In the genomic region with DNA sequence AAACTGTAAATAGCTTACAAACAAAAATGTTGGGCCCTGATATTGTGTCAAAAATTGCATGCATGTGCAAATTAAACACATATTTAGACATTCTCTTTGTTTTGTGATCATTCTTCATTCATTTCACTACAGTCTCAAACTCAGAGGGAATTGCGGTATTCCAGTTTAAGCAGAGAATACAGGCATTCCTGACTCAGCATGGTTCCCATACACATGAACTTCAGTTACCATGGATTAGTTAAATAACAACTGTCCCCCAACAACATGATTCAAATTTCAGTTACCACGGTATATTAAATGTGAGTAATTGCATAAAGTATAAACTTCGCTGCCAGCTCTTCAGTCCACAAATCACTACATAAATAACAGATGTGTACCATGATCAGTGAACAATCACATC, we compare ENCODE assay signal across 17 cellular contexts.
A peak's percentile ranks its signal among the peaks of the same experiment; 100 is the strongest.
DNase-seq lines count a peak whose midpoint lies in the region; ATAC-seq and TF ChIP-seq lines count a peak whose summit lies in the region.
"Had no signal": no experiment of that assay in that cellular context is flagged by ENCODE, and none has a peak within 500 bp of the region (broad histone marks: within the 10 kb centered on the region; RNA-seq: fewer than 3 reads in every experiment).

No MANE protein-coding gene starts in this region.

- CTCF ChIA-PET in A673 (lab: Charles Lee): no interaction called here
- CTCF ChIA-PET in activated CD8-positive, alpha-beta memory T cell treated with anti-CD3 and anti-CD28 coated beads, Interleukin-2, amount 10 ng/mL, durations not matched to agents 7 days and 5 days (lab: Charles Lee): no interaction called here

- H3K4me1 ChIP-seq in A673 (ENCODE audit: insufficient read depth, low read length, poor library complexity, severe bottlenecking): no peaks in the 10 kb centered on the region
- H3K4me1 ChIP-seq in NT2/D1 (ENCODE audit: insufficient read depth, insufficient read length): no peaks in the 10 kb centered on the region
- no peaks in the 10 kb centered on the region for H3K4me1 ChIP-seq in endodermal cell (ENCODE audit: control insufficient read depth, insufficient read depth, low read length)
- no peaks in the 10 kb centered on the region for H3K4me1 ChIP-seq in mesenchymal stem cell (ENCODE audit: control insufficient read depth, insufficient read depth, low read depth, low read length)
- H3K4me1 ChIP-seq: BE2C had no signal

- H3K9me3 ChIP-seq in A673 (ENCODE audit: low read depth, low read length, poor library complexity, severe bottlenecking) (no peaks in the 10 kb centered on the region), NT2/D1 (ENCODE audit: insufficient read depth, low read length) (no peaks in the 10 kb centered on the region), endodermal cell (ENCODE audit: control insufficient read depth, low read length) (no peaks in the 10 kb centered on the region), mesenchymal stem cell (ENCODE audit: control insufficient read depth, low read length) (no peaks in the 10 kb centered on the region)
- H3K9me3 ChIP-seq: BE2C had no signal

- no peaks in the 10 kb centered on the region for H3K36me3 ChIP-seq in A673 (ENCODE audit: insufficient read depth, low read length, poor library complexity, severe bottlenecking)
- H3K36me3 ChIP-seq in NT2/D1 (ENCODE audit: insufficient read depth, insufficient read length, low read length): no peaks in the 10 kb centered on the region
- H3K36me3 ChIP-seq in endodermal cell (ENCODE audit: control insufficient read depth, insufficient read depth, low read length): no peaks in the 10 kb centered on the region
- no peaks in the 10 kb centered on the region for H3K36me3 ChIP-seq in mesenchymal stem cell (ENCODE audit: control insufficient read depth in 1 of 2, insufficient read depth in 2 of 2, low read depth in 1 of 2, low read length in 2 of 2)
- H3K36me3 ChIP-seq: BE2C had no signal

- H3K27ac ChIP-seq in A673 (ENCODE audit: low read depth, low read length, poor library complexity, severe bottlenecking): no peak overlapping the region
- peak overlapping the region; percentile 11 for H3K27ac ChIP-seq in endodermal cell (ENCODE audit: low read depth, low read length)
- H3K27ac ChIP-seq in mesenchymal stem cell (ENCODE audit: low read length, poor library complexity, severe bottlenecking): no peak overlapping the region
- H3K27ac ChIP-seq: 22Rv1 had no signal

- no peak overlapping the region for H3K27ac Mint-ChIP-seq in endodermal cell
- no peak overlapping the region for H3K27ac Mint-ChIP-seq in activated CD8-positive, alpha-beta memory T cell treated with anti-CD3 and anti-CD28 coated beads, Interleukin-2, amount 10 ng/mL, durations not matched to agents 7 days and 5 days
- H3K27ac Mint-ChIP-seq: CD4-positive, alpha-beta T cell had no signal

- WGBS in endodermal cell (ENCODE audit: insufficient coverage in 1 of 2, insufficient read length in 1 of 2), 2 experiments: 79% methylated on average over 2 of the region's 3 CpGs; no CpG with 5 or more reads in 1 of the 2 experiments
- WGBS in mesenchymal stem cell: 84% methylated on average over 2 of the region's 3 CpGs

- H4K8ac ChIP-seq in mesenchymal stem cell (ENCODE audit: low read length): no peak overlapping the region

- H3K27me3 ChIP-seq in A673 (replicated peaks; ENCODE audit: insufficient read depth, low read depth, low read length, poor library complexity) (no peaks in the 10 kb centered on the region), NT2/D1 (ENCODE audit: insufficient read depth, insufficient read length) (no peaks in the 10 kb centered on the region), endodermal cell (ENCODE audit: control insufficient read depth, insufficient read depth, low read length, poor library complexity, severe bottlenecking) (no peaks in the 10 kb centered on the region), mesenchymal stem cell (ENCODE audit: control insufficient read depth in 1 of 2, insufficient read depth in 1 of 2, low read length in 2 of 2) (no peaks in the 10 kb centered on the region)
- H3K27me3 ChIP-seq: BE2C had no signal

- no peak for TF ChIP-seq CTCF in A673 (conservative IDR thresholded peaks at IDR 0.05; ENCODE audit: low read depth, low read length)
- no peak for TF ChIP-seq CTCF in endodermal cell (conservative IDR thresholded peaks at IDR 0.05)

- H2BK12ac ChIP-seq in mesenchymal stem cell (ENCODE audit: low read length in 2 of 2): no peak overlapping the region

- no peak overlapping the region for H2AFZ ChIP-seq in mesenchymal stem cell (ENCODE audit: low read depth, low read length)

- H3K9ac ChIP-seq in NT2/D1 (ENCODE audit: insufficient read length, low read depth) (no peak overlapping the region), endodermal cell (ENCODE audit: extremely low read depth, low read length, poor library complexity, severe bottlenecking) (no peak overlapping the region), mesenchymal stem cell (ENCODE audit: low read length) (no peak overlapping the region)

- no peak overlapping the region for H2BK120ac ChIP-seq in mesenchymal stem cell (ENCODE audit: low read depth, low read length)

- no peaks in the 10 kb centered on the region for H3K27me3 Mint-ChIP-seq in endodermal cell (ENCODE audit: insufficient read depth)
- no peaks in the 10 kb centered on the region for H3K27me3 Mint-ChIP-seq in activated CD8-positive, alpha-beta memory T cell treated with anti-CD3 and anti-CD28 coated beads, Interleukin-2, amount 10 ng/mL, durations not matched to agents 7 days and 5 days
- H3K27me3 Mint-ChIP-seq: CD4-positive, alpha-beta T cell had no signal

- H3K4ac ChIP-seq in mesenchymal stem cell (ENCODE audit: low read depth in 1 of 2, low read length in 2 of 2): no peak overlapping the region

- no peak overlapping the region for H3K14ac ChIP-seq in mesenchymal stem cell (ENCODE audit: low read length in 2 of 2)

- peak overlapping the region; percentile 44 for H3K4me2 ChIP-seq in mesenchymal stem cell (ENCODE audit: low read length, poor library complexity, severe bottlenecking)

- H2BK5ac ChIP-seq in mesenchymal stem cell (ENCODE audit: low read depth, low read length, poor library complexity, severe bottlenecking): no peak overlapping the region

- no peaks in the 10 kb centered on the region for H3K36me3 Mint-ChIP-seq in endodermal cell (ENCODE audit: low read depth)
- no peaks in the 10 kb centered on the region for H3K36me3 Mint-ChIP-seq in activated CD8-positive, alpha-beta memory T cell treated with anti-CD3 and anti-CD28 coated beads, Interleukin-2, amount 10 ng/mL, durations not matched to agents 7 days and 5 days

- no peak overlapping the region for H3K18ac ChIP-seq in mesenchymal stem cell (ENCODE audit: low read depth in 1 of 2, low read length in 2 of 2)

- no peak overlapping the region for H2AK5ac ChIP-seq in mesenchymal stem cell (ENCODE audit: low read length, severe bottlenecking)

- BruUV-seq in A673 (replicated peaks; lab: Mats Ljungman, UMichigan): no TSS peak

- no peak overlapping the region for H3K4me3 Mint-ChIP-seq in endodermal cell
- H3K4me3 Mint-ChIP-seq in activated CD8-positive, alpha-beta memory T cell treated with anti-CD3 and anti-CD28 coated beads, Interleukin-2, amount 10 ng/mL, durations not matched to agents 7 days and 5 days: no peak overlapping the region
- H3K4me3 Mint-ChIP-seq: CD4-positive, alpha-beta T cell had no signal

- no peak overlapping the region for H3K23ac ChIP-seq in mesenchymal stem cell (ENCODE audit: low read length in 2 of 2)

- DNase-seq in A673 (ENCODE audit: low spot score) (peak; percentile 0), NT2/D1 (ENCODE audit: low read depth, low spot score) (peak; percentile 6), endodermal cell (no peak), mesenchymal stem cell (no peak)
- no peak for DNase-seq in activated CD8-positive, alpha-beta memory T cell treated with anti-CD3 and anti-CD28 coated beads, Interleukin-2, amount 10 ng/mL, durations not matched to agents 7 days and 5 days
- DNase-seq in activated CD4-positive, alpha-beta T cell treated with anti-CD3 and anti-CD28 coated beads, Interleukin-2, amount 50 U/mL, for 4 hours: no peak
- no peak for DNase-seq in stimulated activated CD4-positive, alpha-beta T cell treated with anti-CD3 and anti-CD28 coated beads, Interleukin-12 subunit alpha, Interleukin-12 subunit beta, amount 100 ng/mL, for 4 hours
- DNase-seq in stimulated activated CD4-positive, alpha-beta T cell treated with anti-CD3 and anti-CD28 coated beads, Interleukin-2, amount 100 ng/mL, for 48 hours: no peak
- DNase-seq: BE2C; CD4-positive, alpha-beta T cell; EL; KBM-7; NCI-H1436 treated with DMSO at 0.1 percent for 48 hours; NCI-H2029 treated with DMSO at 0.1 percent for 48 hours; NCI-H748 treated with DMSO at 0.1 percent for 48 hours had no signal

- H3K79me1 ChIP-seq in mesenchymal stem cell (replicated peaks; ENCODE audit: low read length, poor library complexity, severe bottlenecking): peaks cover 3% of the 10 kb centered on the region

- H3K4me3 ChIP-seq in A673 (ENCODE audit: low read depth, low read length, poor library complexity, severe bottlenecking) (no peak overlapping the region), NT2/D1 (ENCODE audit: insufficient read length, low read depth) (no peak overlapping the region), endodermal cell (ENCODE audit: low read length) (no peak overlapping the region), mesenchymal stem cell (ENCODE audit: insufficient read depth in 1 of 2, low read depth in 1 of 2, low read length in 2 of 2) (no peak overlapping the region)

- H4K91ac ChIP-seq in mesenchymal stem cell (ENCODE audit: low read length): no peak overlapping the region

- H3K4me1 Mint-ChIP-seq in endodermal cell: peaks cover 7% of the 10 kb centered on the region
- no peaks in the 10 kb centered on the region for H3K4me1 Mint-ChIP-seq in activated CD8-positive, alpha-beta memory T cell treated with anti-CD3 and anti-CD28 coated beads, Interleukin-2, amount 10 ng/mL, durations not matched to agents 7 days and 5 days

- POLR2A ChIA-PET in A673 (lab: Charles Lee; ENCODE audit: low non-redundant PET): no interaction called here

- H2BK15ac ChIP-seq in mesenchymal stem cell (ENCODE audit: low read depth, poor library complexity, severe bottlenecking): no peak overlapping the region

- ATAC-seq in activated CD8-positive, alpha-beta memory T cell treated with anti-CD3 and anti-CD28 coated beads, Interleukin-2, amount 10 ng/mL, durations not matched to agents 7 days and 5 days: no peak
- ATAC-seq: HCT116 had no signal

- intact Hi-C loops in A673 (cut with micrococcal nuclease; ENCODE audit: unreplicated experiment): no loop called here

- H3K9me3 Mint-ChIP-seq in endodermal cell: no peaks in the 10 kb centered on the region
- no peaks in the 10 kb centered on the region for H3K9me3 Mint-ChIP-seq in activated CD8-positive, alpha-beta memory T cell treated with anti-CD3 and anti-CD28 coated beads, Interleukin-2, amount 10 ng/mL, durations not matched to agents 7 days and 5 days (ENCODE audit: low read depth)

Comparison
In these comparisons a context has a peak if more than half of its experiments do, and no peak if none do; other contexts are left out.
1. DNase-seq: peak in A673 (single experiment) and NT2/D1 (single experiment); none in endodermal cell (single experiment), mesenchymal stem cell (single experiment), activated CD8-positive, alpha-beta memory T cell treated with anti-CD3 and anti-CD28 coated beads, Interleukin-2, amount 10 ng/mL, durations not matched to agents 7 days and 5 days (single experiment), activated CD4-positive, alpha-beta T cell treated with anti-CD3 and anti-CD28 coated beads, Interleukin-2, amount 50 U/mL, for 4 hours (0 of 2), stimulated activated CD4-positive, alpha-beta T cell treated with anti-CD3 and anti-CD28 coated beads, Interleukin-12 subunit alpha, Interleukin-12 subunit beta, amount 100 ng/mL, for 4 hours (single experiment) and stimulated activated CD4-positive, alpha-beta T cell treated with anti-CD3 and anti-CD28 coated beads, Interleukin-2, amount 100 ng/mL, for 48 hours (0 of 2).